ENCODE assay signal across 8 cellular contexts in the genomic region with DNA sequence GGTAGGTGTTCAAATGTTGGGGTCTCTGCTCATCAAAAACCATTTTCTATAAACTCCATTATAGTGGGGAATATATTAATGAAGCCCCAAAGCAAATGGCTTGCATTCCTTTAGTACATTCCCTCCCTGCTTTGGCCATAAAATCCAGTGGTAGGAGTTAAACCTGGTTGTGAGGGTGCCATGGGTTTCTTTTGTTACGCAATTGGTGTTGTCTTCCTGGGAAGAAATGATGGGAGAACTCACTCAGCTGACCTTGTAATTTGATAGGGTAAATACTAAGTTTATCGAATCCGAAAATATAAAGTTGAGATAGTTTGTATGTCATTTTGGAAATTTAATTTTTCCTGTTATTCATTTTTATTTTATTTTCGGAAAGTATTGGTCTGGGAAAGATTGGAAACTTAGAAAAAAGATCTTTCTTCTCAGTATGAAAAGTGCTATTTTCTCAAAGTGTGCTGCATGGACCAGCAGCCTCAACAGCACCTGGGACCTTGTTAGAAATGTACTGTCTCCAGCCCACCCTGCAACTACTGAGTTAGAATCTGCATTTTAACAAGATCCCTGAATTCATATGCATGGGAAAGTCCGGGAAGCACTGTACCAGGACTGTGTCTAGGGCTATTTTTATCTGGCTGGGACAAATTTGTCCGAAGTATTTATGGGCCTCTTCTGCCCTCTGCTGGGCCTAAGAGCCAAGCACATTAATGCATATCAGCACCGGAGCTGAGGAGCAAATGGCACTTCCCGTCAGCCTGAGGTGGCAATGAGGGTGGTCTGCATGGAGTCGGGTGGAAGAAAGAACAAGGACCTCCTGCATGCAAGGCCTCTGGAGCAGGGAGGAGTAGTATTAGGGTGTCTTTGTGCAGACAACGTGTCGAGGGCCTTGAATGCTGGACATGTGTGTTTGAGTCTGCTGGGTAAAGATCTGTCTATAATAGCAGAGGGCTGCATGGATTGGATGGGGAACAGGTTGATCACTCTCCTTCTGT. TPM values are rescaled to one million over a fixed set of nuclear protein-coding genes. Genes with fewer than 3 reads are reported as not detected.
A peak's percentile ranks its signal among the peaks of the same experiment; 100 is the strongest.
DNase-seq lines count a peak whose midpoint lies in the region; ATAC-seq and TF ChIP-seq lines count a peak whose summit lies in the region.

No MANE protein-coding gene starts in this region.

- POLR2A ChIA-PET in activated CD8-positive, alpha-beta T cell treated with anti-CD3 and anti-CD28 coated beads, Interleukin-2, amount 10 ng/mL, durations not matched to agents 7 days and 5 days (lab: Charles Lee) = interaction anchor here (0.5 kb wide), 1 partner anchor 353 kb away, joined by 3 read pairs; no protein-coding TSS in a partner anchor

- H3K9me3 Mint-ChIP-seq in HFFc6 (peaks cover 8% of the 10 kb centered on the region), endothelial cell (ENCODE audit: unreplicated experiment) (no peaks in the 10 kb centered on the region)
- H3K9me3 Mint-ChIP-seq in activated CD8-positive, alpha-beta T cell treated with anti-CD3 and anti-CD28 coated beads, Interleukin-2, amount 10 ng/mL, durations not matched to agents 7 days and 5 days (ENCODE audit: insufficient read depth) = no peaks in the 10 kb centered on the region

- H3K4me3 Mint-ChIP-seq in HFFc6 (no peak overlapping the region; the same call in 1 of the 2 replicates), endothelial cell (ENCODE audit: unreplicated experiment) (no peak overlapping the region)
- no peak overlapping the region for H3K4me3 Mint-ChIP-seq in activated CD8-positive, alpha-beta T cell treated with anti-CD3 and anti-CD28 coated beads, Interleukin-2, amount 10 ng/mL, durations not matched to agents 7 days and 5 days

- TF ChIP-seq CTCF in C4-2B (conservative IDR thresholded peaks at IDR 0.05) (peak; percentile 92), HFFc6 (IDR thresholded peaks at IDR 0.05) (peak; percentile 89), endothelial cell (IDR thresholded peaks at IDR 0.05; ENCODE audit: unreplicated experiment) (peak; percentile 77)

- CTCF ChIA-PET in activated CD8-positive, alpha-beta T cell treated with anti-CD3 and anti-CD28 coated beads, Interleukin-2, amount 10 ng/mL, durations not matched to agents 7 days and 5 days (lab: Charles Lee) = interaction anchor here (0.5 to 4.7 kb wide), 27 partner anchors 10 to 536 kb away, joined by 3 to 42 read pairs (median 4); no protein-coding TSS in a partner anchor

- intact Hi-C loops in posterior vena cava (cut with DNase I) = loop anchor here (5.0 to 10.0 kb wide), 4 partner anchors 320 to 518 kb away; no protein-coding TSS in a partner anchor

- no peak overlapping the region for H3K27ac Mint-ChIP-seq in HFFc6
- no peak overlapping the region for H3K27ac Mint-ChIP-seq in activated CD8-positive, alpha-beta T cell treated with anti-CD3 and anti-CD28 coated beads, Interleukin-2, amount 10 ng/mL, durations not matched to agents 7 days and 5 days
- no peak overlapping the region for H3K27ac Mint-ChIP-seq in endothelial cell (ENCODE audit: unreplicated experiment)

- H3K36me3 Mint-ChIP-seq in HFFc6 (ENCODE audit: low read depth) = peaks cover 5% of the 10 kb centered on the region
- H3K36me3 Mint-ChIP-seq in activated CD8-positive, alpha-beta T cell treated with anti-CD3 and anti-CD28 coated beads, Interleukin-2, amount 10 ng/mL, durations not matched to agents 7 days and 5 days (ENCODE audit: low read depth) = peaks cover 2% of the 10 kb centered on the region
- H3K36me3 Mint-ChIP-seq in endothelial cell (ENCODE audit: low read depth, unreplicated experiment) = no peaks in the 10 kb centered on the region

- no peak overlapping the region for H3K27ac ChIP-seq in C4-2B

- H3K27me3 Mint-ChIP-seq in HFFc6 (ENCODE audit: insufficient read depth) = peaks cover 3% of the 10 kb centered on the region
- peaks cover 23% of the 10 kb centered on the region for H3K27me3 Mint-ChIP-seq in activated CD8-positive, alpha-beta T cell treated with anti-CD3 and anti-CD28 coated beads, Interleukin-2, amount 10 ng/mL, durations not matched to agents 7 days and 5 days (ENCODE audit: low read depth)
- peaks cover 1% of the 10 kb centered on the region for H3K27me3 Mint-ChIP-seq in endothelial cell (ENCODE audit: unreplicated experiment)

- peaks cover 10% of the 10 kb centered on the region for H3K4me1 Mint-ChIP-seq in HFFc6 (ENCODE audit: low read depth)
- H3K4me1 Mint-ChIP-seq in activated CD8-positive, alpha-beta T cell treated with anti-CD3 and anti-CD28 coated beads, Interleukin-2, amount 10 ng/mL, durations not matched to agents 7 days and 5 days (ENCODE audit: low read depth) = peaks cover 4% of the 10 kb centered on the region
- H3K4me1 Mint-ChIP-seq in endothelial cell (ENCODE audit: unreplicated experiment) = no peaks in the 10 kb centered on the region

- peak; percentile 49 for DNase-seq in HFFc6
- peak; percentile 6 for DNase-seq in NCI-H82 treated with DMSO at 0.1 percent for 48 hours (lab: John Stamatoyannopoulos, UW; ENCODE audit: unreplicated experiment)
- DNase-seq in activated CD8-positive, alpha-beta T cell treated with anti-CD3 and anti-CD28 coated beads, Interleukin-2, amount 10 ng/mL, durations not matched to agents 7 days and 5 days = peak; percentile 68
- DNase-seq in endothelial cell (ENCODE audit: low spot score) = peak; percentile 48
- peak; percentile 73 for DNase-seq in middle frontal gyrus (ENCODE audit: extremely low spot score, low spot score)
- peak; percentile 13 to 15 for DNase-seq in stimulated activated CD8-positive, alpha-beta memory T cell treated with anti-CD3 and anti-CD28 coated beads, Interleukin-4, amount 100 ng/mL, for 1 hour (ENCODE audit: low read depth in 2 of 2, low spot score in 1 of 2)
- DNase-seq in posterior vena cava (ENCODE audit: low spot score) = no peak

- peak; percentile 87 for ATAC-seq in activated CD8-positive, alpha-beta T cell treated with anti-CD3 and anti-CD28 coated beads, Interleukin-2, amount 10 ng/mL, durations not matched to agents 7 days and 5 days

RNA-seq across cellular contexts. Expression of a gene that starts 54.7 kb away (rescaled TPM):
- total RNA-seq in HFFc6 (2021; fragmentation: NEBNext Ultra II Directional; extraction: Animal tissue kit (Norgen Biotek cat#: 25700)) = not detected
- total RNA-seq in activated CD8-positive, alpha-beta T cell treated with anti-CD3 and anti-CD28 coated beads, Interleukin-2, amount 10 ng/mL, durations not matched to agents 7 days and 5 days = 1 to 10 TPM; 4.6 to 4.7 TPM
- total RNA-seq in endothelial cell (ENCODE audit: unreplicated experiment) (0.23 TPM), posterior vena cava (1 to 10 TPM in 1 of 2 donors, under 1 TPM in 1; 0.90 to 1.7 TPM)
